ENCODE assay signal across 2 cellular contexts in genomic region chr19:10104130-10104513, GRCh38.
TF ChIP-seq lines count a peak whose summit lies in the region.

No MANE protein-coding gene starts in this region.

TF ChIP-seq in SK-N-SH, 30 proteins besides CTCF, POLR2A, EP300 and RAD21:
- no peak for TF ChIP-seq FOXM1 (IDR thresholded peaks at IDR 0.05; ENCODE audit: low read depth)
- TF ChIP-seq FOSL2 (IDR thresholded peaks at IDR 0.05; ENCODE audit: borderline replicate concordance, low read depth): no peak
- no peak for TF ChIP-seq EZH2phosphoT487 (IDR thresholded peaks at IDR 0.05; ENCODE audit: borderline replicate concordance, low read depth)
- no peak for TF ChIP-seq USF1 (IDR thresholded peaks at IDR 0.05; ENCODE audit: borderline replicate concordance, low read depth)
- peak; percentile 77 for TF ChIP-seq GATA2 (CRISPR knock-in tag; IDR thresholded peaks at IDR 0.05)
- TF ChIP-seq TEAD4 (IDR thresholded peaks at IDR 0.05; ENCODE audit: borderline replicate concordance, insufficient read depth): no peak
- no peak for TF ChIP-seq ELF1 (IDR thresholded peaks at IDR 0.05)
- no peak for TF ChIP-seq NRF1 (IDR thresholded peaks at IDR 0.05; ENCODE audit: low read depth, low read length)
- TF ChIP-seq TCF12 (IDR thresholded peaks at IDR 0.05): no peak

TF ChIP-seq in SK-N-SH treated with all-trans-retinoic acid at 6 μM for 48 hours, 23 proteins besides CTCF, POLR2A, EP300 and RAD21:
- TF ChIP-seq ZFP3 (CRISPR knock-in tag; IDR thresholded peaks at IDR 0.05) (no peak), ESRRG (CRISPR knock-in tag; IDR thresholded peaks at IDR 0.05) (no peak), CSDC2 (CRISPR knock-in tag; IDR thresholded peaks at IDR 0.05) (no peak), ZC3H10 (CRISPR knock-in tag; IDR thresholded peaks at IDR 0.05) (no peak), RARB (CRISPR knock-in tag; IDR thresholded peaks at IDR 0.05) (no peak), GLIS3 (CRISPR knock-in tag; IDR thresholded peaks at IDR 0.05) (no peak), ZNF565 (CRISPR knock-in tag; conservative IDR thresholded peaks at IDR 0.05; ENCODE audit: low read depth) (no peak), TCF4 (CRISPR knock-in tag; IDR thresholded peaks at IDR 0.05; ENCODE audit: borderline replicate concordance) (no peak), ZNF8 (CRISPR knock-in tag; IDR thresholded peaks at IDR 0.05) (no peak), BACH2 (CRISPR knock-in tag; IDR thresholded peaks at IDR 0.05; ENCODE audit: borderline replicate concordance) (no peak)
